ENCODE assay signal across 33 cellular contexts in the genomic region with DNA sequence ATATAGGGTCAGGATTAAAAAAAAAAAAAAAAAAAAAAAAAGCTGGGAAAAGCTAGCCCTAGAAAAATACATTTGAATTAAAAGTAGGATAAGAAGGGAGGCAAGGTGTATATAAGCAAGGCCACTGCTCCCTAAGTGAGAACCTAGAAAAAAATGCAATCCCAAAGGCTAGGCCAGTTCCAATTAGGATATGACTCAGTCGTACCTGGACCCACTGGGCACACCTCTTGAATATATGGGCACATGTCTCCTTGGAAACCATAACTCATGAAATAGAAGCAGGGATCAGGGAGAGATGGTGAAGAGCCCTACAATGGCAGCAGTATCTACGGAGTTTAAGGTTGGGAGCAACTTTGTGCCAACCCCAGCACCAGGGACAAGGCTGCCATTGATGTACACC.
"Had no signal": no experiment of that assay in that cellular context is flagged by ENCODE, and none has a peak within 500 bp of the region (broad histone marks: within the 10 kb centered on the region; RNA-seq: fewer than 3 reads in every experiment).

No MANE protein-coding gene starts in this region.

- FAIRE-seq: astrocyte, endometrium, endothelial cell of umbilical vein had no signal

- DNase-seq: activated B cell treated with CpG ODN at 0.5 μM for 24 hours; activated CD4-positive, alpha-beta T cell treated with anti-CD3 and anti-CD28 coated beads for 48 hours; activated CD4-positive, alpha-beta T cell treated with anti-CD3 and anti-CD28 coated beads, Interleukin-2, amount 50 U/mL, for 1 hour; activated CD4-positive, alpha-beta T cell treated with anti-CD3 and anti-CD28 coated beads, Interleukin-2, amount 50 U/mL, for 48 hours; activated CD8-positive, alpha-beta memory T cell treated with anti-CD3 and anti-CD28 coated beads for 24 hours; activated CD8-positive, alpha-beta T cell treated with anti-CD3 and anti-CD28 coated beads for 36 hours; activated effector memory CD4-positive, alpha-beta T cell treated with Interleukin-2 at 50 U/mL for 16 hours; activated gamma-delta T cell treated with Interleukin-2 at 50 U/mL for 16 hours; activated naive CD4-positive, alpha-beta T cell treated with anti-CD3 and anti-CD28 coated beads, Interleukin-2, amount 50 U/mL, for 16 hours; activated naive CD4-positive, alpha-beta T cell treated with Interleukin-2 at 50 U/mL for 16 hours; activated T-cell treated with anti-CD3 and anti-CD28 coated beads, Interleukin-2, amount 50 U/mL, for 4 hours; amniotic stem cell; anterior cingulate cortex; brain microvascular endothelial cell; central memory CD4-positive, alpha-beta T cell; cerebellar nuclear complex; colonic mucosa; effector CD8-positive, alpha-beta T cell; foreskin melanocyte; T-helper 1 cell; T-helper 17 cell; T1000; WERI-Rb-1 had no signal

- ATAC-seq: activated CD4-positive, CD25-positive, alpha-beta regulatory T cell treated with anti-CD3 and anti-CD28 coated beads, Interleukin-2, amount 50 U/mL, for 24 hours; activated CD8-positive, alpha-beta T cell treated with anti-CD3 and anti-CD28 coated beads for 36 hours; activated T-cell treated with anti-CD3 and anti-CD28 coated beads, Interleukin-2, amount 50 U/mL, for 4 hours; activated T-helper 17 cell treated with anti-CD3 and anti-CD28 coated beads, Interleukin-2, amount 50 U/mL, for 72 hours; esophagus mucosa; gastroesophageal sphincter; T-helper 17 cell had no signal

- H3K27ac ChIP-seq: brain microvascular endothelial cell, cardiac muscle cell, colonic mucosa, WERI-Rb-1 had no signal

- H3K4me3 Mint-ChIP-seq: activated B cell treated with CpG ODN at 0.5 μM for 24 hours; activated CD8-positive, alpha-beta T cell treated with anti-CD3 and anti-CD28 coated beads for 36 hours; activated naive CD8-positive, alpha-beta T cell; activated T-cell treated with anti-CD3 and anti-CD28 coated beads, Interleukin-2, amount 50 U/mL, for 4 hours; activated T-helper 17 cell treated with anti-CD3 and anti-CD28 coated beads, Interleukin-2, amount 50 U/mL, for 72 hours; T-helper 17 cell; T-helper 2 cell treated with Interferon-gamma antibody and Interleukin-4, amounts not matched to agents 5 μg/mL and 100 μg/mL, for 36 hours had no signal

- H3K9me3 ChIP-seq: colonic mucosa, gastroesophageal sphincter had no signal

- H3K4me3 ChIP-seq: cardiac muscle cell, colonic mucosa, gastroesophageal sphincter had no signal

- H3K27ac Mint-ChIP-seq: activated B cell treated with CpG ODN at 0.5 μM for 24 hours; activated CD8-positive, alpha-beta T cell treated with anti-CD3 and anti-CD28 coated beads for 36 hours; activated naive CD8-positive, alpha-beta T cell; activated T-helper 17 cell treated with anti-CD3 and anti-CD28 coated beads, Interleukin-2, amount 50 U/mL, for 72 hours; T-helper 17 cell; T-helper 2 cell treated with Interferon-gamma antibody and Interleukin-4, amounts not matched to agents 5 μg/mL and 100 μg/mL, for 36 hours had no signal

- H3K36me3 ChIP-seq: brain microvascular endothelial cell, cardiac muscle cell, colonic mucosa, gastroesophageal sphincter, WERI-Rb-1 had no signal

- H3K27me3 Mint-ChIP-seq: activated B cell treated with CpG ODN at 0.5 μM for 24 hours; activated CD8-positive, alpha-beta T cell treated with anti-CD3 and anti-CD28 coated beads for 36 hours; T-helper 17 cell had no signal

- H3K9me3 Mint-ChIP-seq: activated B cell treated with CpG ODN at 0.5 μM for 24 hours; activated CD8-positive, alpha-beta T cell treated with anti-CD3 and anti-CD28 coated beads for 36 hours; activated T-cell treated with anti-CD3 and anti-CD28 coated beads, Interleukin-2, amount 50 U/mL, for 4 hours; activated T-helper 17 cell treated with anti-CD3 and anti-CD28 coated beads, Interleukin-2, amount 50 U/mL, for 72 hours; T-helper 2 cell treated with Interferon-gamma antibody and Interleukin-4, amounts not matched to agents 5 μg/mL and 100 μg/mL, for 36 hours had no signal

- H3K4me1 Mint-ChIP-seq: activated B cell treated with CpG ODN at 0.5 μM for 24 hours; activated T-helper 17 cell treated with anti-CD3 and anti-CD28 coated beads, Interleukin-2, amount 50 U/mL, for 72 hours; T-helper 17 cell had no signal

- H3K36me3 Mint-ChIP-seq: activated naive CD8-positive, alpha-beta T cell had no signal

- H3K27me3 ChIP-seq: brain microvascular endothelial cell, cardiac muscle cell, colonic mucosa, gastroesophageal sphincter had no signal

- H3K4me1 ChIP-seq: colonic mucosa, gastroesophageal sphincter had no signal
